Comparison of ENCODE assay signal across 1 cellular context in the genomic region with DNA sequence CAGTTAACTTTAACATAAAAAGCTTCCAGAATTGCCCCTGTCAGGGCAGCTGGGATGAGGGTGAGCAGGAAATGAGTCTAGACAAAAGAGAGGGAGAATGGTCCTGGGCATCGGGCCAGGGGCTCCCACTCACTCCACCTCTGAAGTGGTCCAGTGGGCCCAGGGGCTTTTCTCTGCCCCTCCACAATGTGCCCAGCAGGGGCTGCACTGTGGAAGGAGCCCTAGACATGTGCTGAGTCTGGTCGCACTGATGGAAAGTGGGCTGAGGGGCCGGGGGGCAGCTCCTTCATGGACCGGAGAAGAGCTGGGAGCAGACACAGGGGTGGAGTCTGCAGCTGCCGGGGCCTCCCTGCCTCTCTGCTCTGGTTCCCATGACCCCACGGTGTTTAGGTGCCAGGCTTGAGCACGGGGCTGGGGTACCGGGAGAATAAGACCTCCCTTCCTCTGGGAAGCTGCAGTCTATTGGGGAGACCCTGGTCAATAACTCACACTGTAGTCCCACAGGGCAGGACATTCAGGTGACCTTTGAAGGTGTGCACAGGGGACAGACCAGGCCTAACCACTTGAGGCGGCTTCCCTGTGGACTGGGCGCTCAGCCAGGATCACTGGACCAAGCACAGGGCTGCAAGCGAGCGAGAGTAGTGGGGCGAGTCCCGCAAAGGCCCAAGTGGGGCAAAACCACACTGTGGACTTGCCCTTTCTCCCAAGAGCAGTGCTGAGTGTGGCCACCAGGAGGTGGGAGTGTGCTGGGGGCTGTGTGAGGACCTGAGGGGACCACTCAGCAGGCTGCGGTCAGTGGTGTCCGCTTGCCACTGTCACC.
TF ChIP-seq lines count a peak whose summit lies in the region.

No MANE protein-coding gene starts in this region.

TF ChIP-seq in IMR-90, 13 proteins besides CTCF, POLR2A, EP300 and RAD21:
- TF ChIP-seq MXI1 (IDR thresholded peaks at IDR 0.05; ENCODE audit: borderline replicate concordance, low read depth, low read length) (no peak), NFE2L2 (IDR thresholded peaks at IDR 0.05; ENCODE audit: low read depth, low read length) (no peak), MAFK (IDR thresholded peaks at IDR 0.05; ENCODE audit: low read depth, low read length) (no peak), CHD1 (IDR thresholded peaks at IDR 0.05; ENCODE audit: low read depth, low read length) (no peak), SMC3 (IDR thresholded peaks at IDR 0.05; ENCODE audit: low read depth, low read length) (peak; percentile 32; the same call in 1 of the 2 replicates), MAZ (IDR thresholded peaks at IDR 0.05; ENCODE audit: borderline replicate concordance, low read depth, low read length) (no peak), RCOR1 (IDR thresholded peaks at IDR 0.05; ENCODE audit: insufficient replicate concordance, low read length) (no peak), BHLHE40 (IDR thresholded peaks at IDR 0.05; ENCODE audit: low read depth, low read length) (no peak)
